In genomic region chr17:7615265-7615747, GRCh38 we compare ENCODE assay signal across 1 cellular context.
TF ChIP-seq lines count a peak whose summit lies in the region.

No MANE protein-coding gene starts in this region.

TF ChIP-seq in H1, 55 proteins besides CTCF, POLR2A, EP300 and RAD21:
- TF ChIP-seq CBX5 (IDR thresholded peaks at IDR 0.05; ENCODE audit: low read depth, low read length) (no peak), YY1 (IDR thresholded peaks at IDR 0.05; ENCODE audit: low read depth, low read length) (no peak), KDM1A (IDR thresholded peaks at IDR 0.05; ENCODE audit: borderline replicate concordance, low read length) (0 out of 2 replicates have a peak, but pooled peaks have one; percentile 38), KDM5A (IDR thresholded peaks at IDR 0.05; ENCODE audit: low read length) (no peak), SP4 (IDR thresholded peaks at IDR 0.05; ENCODE audit: low read length) (0 out of 2 replicates have a peak, but pooled peaks have one; percentile 74), MAX (IDR thresholded peaks at IDR 0.05) (peak; percentile 75; the same call in 1 of the 2 replicates), RFX5 (IDR thresholded peaks at IDR 0.05; ENCODE audit: borderline replicate concordance, low read depth, low read length) (no peak), NRF1 (IDR thresholded peaks at IDR 0.05; ENCODE audit: low read depth, low read length) (peak; percentile 83), CTBP2 (IDR thresholded peaks at IDR 0.05; ENCODE audit: borderline replicate concordance, insufficient read depth, insufficient read length, low read length) (no peak), GTF2F1 (IDR thresholded peaks at IDR 0.05; ENCODE audit: borderline replicate concordance, low read depth, low read length) (no peak)
